17 cellular contexts compared by ENCODE assay signal in the genomic region with DNA sequence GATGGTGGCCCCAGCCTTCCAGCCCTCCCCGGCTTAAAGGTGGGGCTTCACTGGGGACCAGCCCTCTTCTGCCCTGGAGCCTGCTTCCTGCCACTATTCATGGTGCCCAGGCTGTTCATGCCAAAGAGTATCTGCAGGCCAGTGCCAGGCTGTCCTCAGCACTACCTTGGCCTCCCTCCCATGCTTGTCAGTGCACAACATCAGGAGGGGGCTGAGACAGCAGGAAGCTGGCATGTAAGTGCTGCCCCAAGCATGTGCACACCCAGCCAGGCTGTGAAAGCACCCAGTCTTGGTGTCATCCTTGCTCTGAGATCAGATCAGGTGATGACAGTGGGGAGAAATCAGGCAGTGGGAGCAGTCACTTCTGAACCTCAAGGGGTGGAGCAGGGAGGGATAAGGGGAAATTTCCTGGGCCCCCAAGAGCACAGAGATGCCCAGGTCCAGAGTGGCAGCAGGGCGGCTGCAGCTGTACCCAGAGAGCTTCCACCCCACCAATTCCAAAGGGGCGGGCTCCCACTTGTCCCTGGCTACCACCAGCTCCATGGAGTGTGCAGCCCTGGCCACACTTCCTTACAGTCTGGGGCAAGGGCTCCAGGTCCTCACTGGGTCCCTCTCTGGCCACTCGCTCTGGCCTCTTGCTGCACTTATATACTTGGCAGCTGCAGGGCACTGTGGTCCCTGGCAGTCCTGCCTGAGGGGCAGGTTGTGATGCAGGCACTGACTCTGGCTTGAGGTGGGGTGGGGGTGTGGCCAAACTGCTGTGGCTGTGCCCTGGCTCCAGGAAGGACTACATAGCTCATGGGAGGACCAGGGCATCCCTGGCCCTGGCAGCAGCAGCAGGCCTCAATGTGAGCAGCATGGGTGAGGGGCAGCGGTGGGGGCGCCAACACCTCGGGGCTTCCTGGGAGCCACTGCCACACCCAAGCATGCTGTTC.
DNase-seq lines count a peak whose midpoint lies in the region; ATAC-seq and TF ChIP-seq lines count a peak whose summit lies in the region.
"Had no signal": no experiment of that assay in that cellular context is flagged by ENCODE, and none has a peak within 500 bp of the region (broad histone marks: within the 10 kb centered on the region; RNA-seq: fewer than 3 reads in every experiment).

No MANE protein-coding gene starts in this region.

- H3K14ac ChIP-seq in H9 (ENCODE audit: insufficient read depth, low read length), result no peak overlapping the region

- no peak overlapping the region for H4K5ac ChIP-seq in H9 (ENCODE audit: insufficient read length, low read depth, low read length)

- H3K9ac ChIP-seq in H9 (ENCODE audit: extremely low read depth, insufficient read length, low read length), result no peak overlapping the region
- H3K9ac ChIP-seq: BLaER1, KMS-11 had no signal

- peaks cover 6% of the 10 kb centered on the region for H3K4me1 ChIP-seq in left ventricle myocardium inferior
- no peaks in the 10 kb centered on the region for H3K4me1 ChIP-seq in H9 (ENCODE audit: insufficient read depth, low read length)
- H3K4me1 ChIP-seq: BLaER1, SJCRH30 had no signal

- no peak overlapping the region for H4K91ac ChIP-seq in H9 (ENCODE audit: insufficient read length, low read depth, low read length)

- CTCF ChIA-PET in WTC11 (lab: Charles Lee), result interaction anchor here (1.0 kb wide), 1 partner anchor 52 kb away, joined by 4 read pairs; no protein-coding TSS in a partner anchor

- H3K27ac ChIP-seq in left ventricle myocardium inferior (replicated peaks), result no peak overlapping the region
- H3K27ac ChIP-seq in H9 (ENCODE audit: insufficient read length, low read depth, low read length), result no peak overlapping the region
- H3K27ac ChIP-seq: BLaER1, KMS-11, SJCRH30 had no signal

- H2BK15ac ChIP-seq in H9 (ENCODE audit: low read depth, low read length), result no peak overlapping the region

- H3K36me3 Mint-ChIP-seq in WTC11 (peaks cover 15% of the 10 kb centered on the region), immature natural killer cell (peaks cover 0 to 10% (median 8%) of the 10 kb centered on the region in 3 donors), H9 (ENCODE audit: insufficient read depth in 1 of 3, low read depth in 3 of 3) (peaks cover 3 to 16% (median 5%) of the 10 kb centered on the region in 3 experiments; a peak in 6 of 7 replicates)

- POLR2A ChIA-PET in WTC11 (lab: Charles Lee), result no interaction called here

- H3K4me1 Mint-ChIP-seq in WTC11 (peaks cover 5% of the 10 kb centered on the region; the same call in 1 of the 2 replicates), immature natural killer cell (peaks cover 32 to 35% of the 10 kb centered on the region in 2 donors), H9 (no peaks in the 10 kb centered on the region)

- H3K23ac ChIP-seq in H9 (ENCODE audit: insufficient read length, low read depth, low read length), result no peak overlapping the region

- H2AFZ ChIP-seq in H9 (ENCODE audit: low read length), result no peak overlapping the region

- peaks cover 18% of the 10 kb centered on the region for H3K9me3 Mint-ChIP-seq in WTC11
- peaks cover 0 to 6% (median 4%) of the 10 kb centered on the region in 6 donors for H3K9me3 Mint-ChIP-seq in immature natural killer cell
- H3K9me3 Mint-ChIP-seq in H9, result peaks cover 13 to 14% of the 10 kb centered on the region in 2 experiments

- H3K4me3 Mint-ChIP-seq in WTC11 (no peak overlapping the region), immature natural killer cell (peak overlapping the region in 3 of 5 donors; percentile 3 to 33 (median 17)), H9 (no peak overlapping the region)

- H3K56ac ChIP-seq in H9 (ENCODE audit: insufficient read length, low read depth, low read length), result no peak overlapping the region

- no peak overlapping the region for H2BK20ac ChIP-seq in H9 (ENCODE audit: low read depth, low read length, poor library complexity, severe bottlenecking)

- peaks cover 7% of the 10 kb centered on the region for H3K9me3 ChIP-seq in left ventricle myocardium inferior (replicated peaks)
- H3K9me3 ChIP-seq in H9 (ENCODE audit: control insufficient read depth, low read depth, low read length), result no peaks in the 10 kb centered on the region
- H3K9me3 ChIP-seq: SJCRH30 had no signal

- no peak overlapping the region for H3T11ph ChIP-seq in H9 (ENCODE audit: low read length)

- H3K27me3 Mint-ChIP-seq in WTC11 (ENCODE audit: low read depth) (no peaks in the 10 kb centered on the region; the same call in 1 of the 2 replicates), immature natural killer cell (ENCODE audit: low read depth in 3 of 3) (no peaks in the 10 kb centered on the region), H9 (ENCODE audit: low read depth) (no peaks in the 10 kb centered on the region)

- intact Hi-C loops in Right ventricle myocardium superior (cut with DNase I) (no loop called here), left ventricle myocardium inferior (cut with micrococcal nuclease) (no loop called here), sciatic nerve (cut with DNase I) (no loop called here)

- no CpG with 5 or more reads among the region's 7 CpGs for WGBS in H9 (ENCODE audit: extremely low coverage, insufficient read length, low lambda C conversion rate)

- TF ChIP-seq CTCF in left ventricle myocardium inferior (IDR thresholded peaks at IDR 0.05; ENCODE audit: borderline replicate concordance) (no peak), WTC11 (IDR thresholded peaks at IDR 0.05) (no peak), H9 (conservative IDR thresholded peaks at IDR 0.05) (no peak)

- H3K18ac ChIP-seq in H9 (ENCODE audit: insufficient read length, low read depth, low read length), result no peak overlapping the region

- H3K27ac Mint-ChIP-seq in WTC11 (no peak overlapping the region), immature natural killer cell (peak overlapping the region in 5 of 6 donors; percentile 34 to 79 (median 57)), H9 (no peak overlapping the region; a peak in 1 of 7 replicates)

- no peak overlapping the region for H2AK5ac ChIP-seq in H9 (ENCODE audit: insufficient read length, low read length)

- H3K4me3 ChIP-seq in left ventricle myocardium inferior, result no peak overlapping the region
- H3K4me3 ChIP-seq: BLaER1, SJCRH30 had no signal

- DNase-seq in Right ventricle myocardium superior, result no peak
- no peak for DNase-seq in left ventricle myocardium inferior
- DNase-seq in WTC11 (ENCODE audit: low spot score), result no peak
- no peak for DNase-seq in immature natural killer cell
- DNase-seq in sciatic nerve (ENCODE audit: low spot score), result no peak
- no peak for DNase-seq in H9
- DNase-seq: NCI-H1417 treated with DMSO at 0.1 percent for 48 hours, NCI-H2029, NCI-H345, NCI-H526, PC-3, RPMI8226, SJCRH30 had no signal

- no peaks in the 10 kb centered on the region for H4K20me1 ChIP-seq in H9 (ENCODE audit: control insufficient read depth, insufficient read depth, insufficient read length)
- H4K20me1 ChIP-seq: BLaER1 had no signal

- H3K23me2 ChIP-seq in H9 (ENCODE audit: insufficient read length, low read depth, low read length, poor library complexity, severe bottlenecking), result no peaks in the 10 kb centered on the region

- H3K4me2 ChIP-seq in H9 (ENCODE audit: insufficient read depth, insufficient read length, low read length), result no peak overlapping the region
- H3K4me2 ChIP-seq: BLaER1 had no signal

- no peak overlapping the region for H4K8ac ChIP-seq in H9 (replicated peaks; ENCODE audit: insufficient read length, low read depth, low read length)

- no peaks in the 10 kb centered on the region for H3K27me3 ChIP-seq in left ventricle myocardium inferior (ENCODE audit: low read depth)
- no peaks in the 10 kb centered on the region for H3K27me3 ChIP-seq in H9 (ENCODE audit: insufficient read depth, low read length)
- H3K27me3 ChIP-seq: BLaER1, SJCRH30 had no signal

- ATAC-seq in Right ventricle myocardium superior (ENCODE audit: poor library complexity) (peak; percentile 68), WTC11 (peak; percentile 56), sciatic nerve (peak; percentile 34), HG03354 (IDR thresholded peaks at IDR 0.05; ENCODE audit: poor library complexity, severe bottlenecking, unreplicated experiment) (no peak), GM19324 (IDR thresholded peaks at IDR 0.05; ENCODE audit: low FRiP score, unreplicated experiment) (no peak)
- ATAC-seq: PC-3 had no signal

- no peak overlapping the region for H2BK12ac ChIP-seq in H9 (ENCODE audit: insufficient read length, low read depth, low read length)

- H3K79me2 ChIP-seq in H9 (ENCODE audit: insufficient read depth, low read length), result no peaks in the 10 kb centered on the region

- no peak overlapping the region for H2BK5ac ChIP-seq in H9 (ENCODE audit: insufficient read length, low read length)

- no peaks in the 10 kb centered on the region for H3K36me3 ChIP-seq in left ventricle myocardium inferior
- H3K36me3 ChIP-seq: BLaER1, SJCRH30 had no signal

- no peaks in the 10 kb centered on the region for H3K79me1 ChIP-seq in H9 (ENCODE audit: insufficient read depth, low read depth, low read length, poor library complexity, severe bottlenecking)

- H3K4ac ChIP-seq in H9 (ENCODE audit: low read depth, low read length), result no peak overlapping the region

- no peak overlapping the region for H2BK120ac ChIP-seq in H9 (ENCODE audit: low read depth, low read length, poor library complexity, severe bottlenecking)

TF ChIP-seq in WTC11, 78 proteins besides CTCF, POLR2A, EP300 and RAD21 (continues in another document):
- TF ChIP-seq SP1 (CRISPR knock-in tag; conservative IDR thresholded peaks at IDR 0.05), result no peak
- TF ChIP-seq GTF2I (CRISPR knock-in tag; conservative IDR thresholded peaks at IDR 0.05), result no peak
- TF ChIP-seq ZNF138 (CRISPR knock-in tag; conservative IDR thresholded peaks at IDR 0.05), result no peak
- TF ChIP-seq ZNF423 (CRISPR knock-in tag; IDR thresholded peaks at IDR 0.05), result no peak

Comparison
In these comparisons a context has a peak if more than half of its experiments do, and no peak if none do; other contexts are left out.
1. ATAC-seq: peak in Right ventricle myocardium superior (single experiment), WTC11 (single experiment) and sciatic nerve (single experiment); none in HG03354 (single experiment) and GM19324 (single experiment).
2. H3K27ac Mint-ChIP-seq: peak in immature natural killer cell (5 of 6); none in WTC11 (single experiment) and H9 (0 of 3).
3. H3K4me3 Mint-ChIP-seq: peak in immature natural killer cell (3 of 5); none in WTC11 (single experiment) and H9 (0 of 2).